Comparison of ENCODE assay signal across 13 cellular contexts in genomic region chr14:90760055-90760444, GRCh38. TPM values are rescaled to one million over a fixed set of nuclear protein-coding genes. Genes with fewer than 3 reads are reported as not detected.
DNase-seq lines count a peak whose midpoint lies in the region.
"Had no signal": no experiment of that assay in that cellular context is flagged by ENCODE, and none has a peak within 500 bp of the region (broad histone marks: within the 10 kb centered on the region; RNA-seq: fewer than 3 reads in every experiment).

No MANE protein-coding gene starts in this region.

- H3K9ac ChIP-seq in mesenchymal stem cell (ENCODE audit: low read length), result no peak overlapping the region

- H3K9me3 Mint-ChIP-seq in CD4-positive, alpha-beta memory T cell, result peaks cover 3 to 25% (median 17%) of the 10 kb centered on the region in 8 donors

- no peaks in the 10 kb centered on the region for H3K27me3 ChIP-seq in H7 (ENCODE audit: control insufficient read depth, insufficient read depth, low read length)
- no peaks in the 10 kb centered on the region for H3K27me3 ChIP-seq in mesenchymal stem cell (ENCODE audit: control insufficient read depth in 1 of 2, insufficient read depth in 1 of 2, low read length in 2 of 2)
- H3K27me3 ChIP-seq in CD4-positive, alpha-beta memory T cell (ENCODE audit: insufficient read depth, low read length), result no peaks in the 10 kb centered on the region
- H3K27me3 ChIP-seq: testis had no signal

- H2AK5ac ChIP-seq in mesenchymal stem cell (ENCODE audit: low read length, severe bottlenecking), result no peak overlapping the region

- H3K27me3 Mint-ChIP-seq in CD4-positive, alpha-beta memory T cell, result peaks cover 3 to 8% of the 10 kb centered on the region in 2 donors

- H2BK5ac ChIP-seq in mesenchymal stem cell (ENCODE audit: low read depth, low read length, poor library complexity, severe bottlenecking), result no peak overlapping the region

- no peak overlapping the region for H3K4me2 ChIP-seq in mesenchymal stem cell (ENCODE audit: low read length, poor library complexity, severe bottlenecking)

- no peak overlapping the region for H2BK12ac ChIP-seq in mesenchymal stem cell (ENCODE audit: low read length in 2 of 2)

- H2BK15ac ChIP-seq in mesenchymal stem cell (ENCODE audit: low read depth, poor library complexity, severe bottlenecking), result no peak overlapping the region

- H3K27ac Mint-ChIP-seq in CD4-positive, alpha-beta memory T cell, result peak overlapping the region in 2 of 7 donors; percentile 14 to 21

- H3K18ac ChIP-seq in mesenchymal stem cell (ENCODE audit: low read depth in 1 of 2, low read length in 2 of 2), result no peak overlapping the region

- no peak overlapping the region for H3K4ac ChIP-seq in mesenchymal stem cell (ENCODE audit: low read depth in 1 of 2, low read length in 2 of 2)

- CTCF ChIA-PET in CD4-positive, alpha-beta memory T cell (lab: Charles Lee; ENCODE audit: partially characterized antibody), result interaction anchor here (0.8 to 3.6 kb wide), 11 partner anchors 8 to 459 kb away, joined by 3 to 26 read pairs (median 5); partner anchors contain the start of gene TTC7B

- H2BK120ac ChIP-seq in mesenchymal stem cell (ENCODE audit: low read depth, low read length), result no peak overlapping the region

- peaks cover 4% of the 10 kb centered on the region for H3K4me1 ChIP-seq in mesenchymal stem cell (ENCODE audit: control insufficient read depth, insufficient read depth, low read depth, low read length)
- peaks cover 18% of the 10 kb centered on the region for H3K4me1 ChIP-seq in CD4-positive, alpha-beta memory T cell (ENCODE audit: insufficient read depth, low read length)

- DNase-seq in H7 (peak; percentile 4), mesenchymal stem cell (no peak), posterior vena cava (ENCODE audit: low spot score) (no peak), GOT3 (lab: John Stamatoyannopoulos, UW) (no peak)
- DNase-seq in CD4-positive, alpha-beta memory T cell, result no peak
- DNase-seq: activated naive CD4-positive, alpha-beta T cell; activated T-cell treated with anti-CD3 and anti-CD28 coated beads for 4 hours; effector memory CD4-positive, alpha-beta T cell; NCI-H1092; testis had no signal

- 86% methylated on average over 4 of the region's 4 CpGs for WGBS in mesenchymal stem cell

- peaks cover 7 to 23% (median 12%) of the 10 kb centered on the region in 4 donors for H3K4me1 Mint-ChIP-seq in CD4-positive, alpha-beta memory T cell

- no peak overlapping the region for H4K8ac ChIP-seq in mesenchymal stem cell (ENCODE audit: low read length)

- POLR2A ChIA-PET in CD4-positive, alpha-beta memory T cell (lab: Charles Lee; ENCODE audit: partially characterized antibody), result interaction anchor here (1.7 to 4.4 kb wide), 2 partner anchors 9 to 377 kb away, joined by 3 to 56 read pairs; no protein-coding TSS in a partner anchor

- H3K4me3 Mint-ChIP-seq in CD4-positive, alpha-beta memory T cell, result no peak overlapping the region
- H3K4me3 Mint-ChIP-seq: neural crest cell had no signal

- no peak overlapping the region for H3K14ac ChIP-seq in mesenchymal stem cell (ENCODE audit: low read length in 2 of 2)

- peaks cover 7% of the 10 kb centered on the region for H3K79me1 ChIP-seq in mesenchymal stem cell (replicated peaks; ENCODE audit: low read length, poor library complexity, severe bottlenecking)

- H4K91ac ChIP-seq in mesenchymal stem cell (ENCODE audit: low read length), result peak overlapping the region; percentile 48

- H3K36me3 Mint-ChIP-seq in CD4-positive, alpha-beta memory T cell, result peaks cover 9% of the 10 kb centered on the region in 2 donors

- no peak overlapping the region for H3K4me3 ChIP-seq in H7 (ENCODE audit: insufficient read depth, low read depth, low read length)
- H3K4me3 ChIP-seq in mesenchymal stem cell (ENCODE audit: insufficient read depth in 1 of 2, low read depth in 1 of 2, low read length in 2 of 2), result no peak overlapping the region
- H3K4me3 ChIP-seq in CD4-positive, alpha-beta memory T cell (ENCODE audit: low read length in 2 of 2), result no peak overlapping the region
- H3K4me3 ChIP-seq: testis had no signal

- no peak overlapping the region for H3K23ac ChIP-seq in mesenchymal stem cell (ENCODE audit: low read length in 2 of 2)

- intact Hi-C loops in posterior vena cava (cut with DNase I), result no loop called here
- intact Hi-C loops in CD4-positive, alpha-beta memory T cell (cut with micrococcal nuclease), result no loop called here

- H3K27ac ChIP-seq in cingulate gyrus (ENCODE audit: low read depth, low read length) (peak overlapping the region; percentile 99), mesenchymal stem cell (ENCODE audit: low read length, poor library complexity, severe bottlenecking) (no peak overlapping the region), temporal lobe (ENCODE audit: low read depth, low read length) (peak overlapping the region; percentile 94)
- H3K27ac ChIP-seq in CD4-positive, alpha-beta memory T cell (ENCODE audit: low read depth, low read length), result no peak overlapping the region

- H2AFZ ChIP-seq in mesenchymal stem cell (ENCODE audit: low read depth, low read length), result no peak overlapping the region

- H3K36me3 ChIP-seq in H7 (replicated peaks; ENCODE audit: control insufficient read depth, insufficient read depth, low read length) (no peaks in the 10 kb centered on the region), mesenchymal stem cell (ENCODE audit: control insufficient read depth in 1 of 2, insufficient read depth in 2 of 2, low read depth in 1 of 2, low read length in 2 of 2) (no peaks in the 10 kb centered on the region)
- no peaks in the 10 kb centered on the region for H3K36me3 ChIP-seq in CD4-positive, alpha-beta memory T cell (ENCODE audit: insufficient read depth, low read length)

- peaks cover 24% of the 10 kb centered on the region for H3K9me3 ChIP-seq in mesenchymal stem cell (ENCODE audit: control insufficient read depth, low read length)
- H3K9me3 ChIP-seq in CD4-positive, alpha-beta memory T cell (ENCODE audit: control insufficient read depth in 1 of 2, low read length in 2 of 2), result no peaks in the 10 kb centered on the region
- H3K9me3 ChIP-seq: testis had no signal

RNA-seq across cellular contexts. Expression of gene TTC7B, which starts 56.2 kb away (rescaled TPM):
- 27.4 and 34.5 TPM in 2 replicates for total RNA-seq in H7 (2014; rRNA removed; shearing (Covaris generic))
- polyA plus RNA-seq in mesenchymal stem cell (2013, experiment 1 of 2), result 28.7 TPM
- 28.3 TPM for polyA plus RNA-seq in mesenchymal stem cell (2013, experiment 2 of 2)
- total RNA-seq in temporal lobe (11.6 TPM), posterior vena cava (10 to 100 TPM; 60.5 to 75.7 TPM)
- total RNA-seq in CD4-positive, alpha-beta memory T cell, result 1 to 10 TPM in 1 of 2 experiments, under 1 TPM in 1; 0.30 to 1.5 TPM
- polyA plus RNA-seq in CD4-positive, alpha-beta memory T cell, result 1 to 10 TPM in 1 of 2 donors, not detected in 1; 1.9 TPM

Comparison
In these comparisons a context has a peak if more than half of its experiments do, and no peak if none do; other contexts are left out.
1. H3K27ac ChIP-seq: peak in cingulate gyrus (single experiment) and temporal lobe (single experiment); none in mesenchymal stem cell (single experiment) and CD4-positive, alpha-beta memory T cell (single experiment).